In genomic region chr5:109041319-109041718, GRCh38 we compare ENCODE assay signal across 18 cellular contexts.
A peak's percentile ranks its signal among the peaks of the same experiment; 100 is the strongest.
DNase-seq lines count a peak whose midpoint lies in the region; ATAC-seq lines count a peak whose summit lies in the region.
"Had no signal": no experiment of that assay in that cellular context is flagged by ENCODE, and none has a peak within 500 bp of the region (broad histone marks: within the 10 kb centered on the region; RNA-seq: fewer than 3 reads in every experiment).

No MANE protein-coding gene starts in this region.

- no peak overlapping the region for H4K91ac ChIP-seq in neuronal stem cell (ENCODE audit: low read depth, low read length, poor library complexity)

- no peak overlapping the region for H2AFZ ChIP-seq in neuronal stem cell (ENCODE audit: low read length)

- H2BK120ac ChIP-seq in neuronal stem cell (ENCODE audit: low read depth, low read length): no peak overlapping the region

- no peak overlapping the region for H3K4me3 ChIP-seq in neuronal stem cell (ENCODE audit: low read length in 2 of 2)
- H3K4me3 ChIP-seq: psoas muscle, uterus had no signal

- no peaks in the 10 kb centered on the region for H3K79me1 ChIP-seq in neuronal stem cell (ENCODE audit: low read depth, low read length)

- no peaks in the 10 kb centered on the region for H3K36me3 ChIP-seq in neuronal stem cell (replicated peaks in 1 of 2; ENCODE audit: control insufficient read depth in 2 of 2, insufficient read depth in 2 of 2, low read length in 2 of 2)
- H3K36me3 ChIP-seq: uterus had no signal

- no peak overlapping the region for H3K27ac ChIP-seq in neuronal stem cell (replicated peaks; ENCODE audit: low read length)
- H3K27ac ChIP-seq: psoas muscle, uterus had no signal

- no peaks in the 10 kb centered on the region for H3K9me3 ChIP-seq in neuronal stem cell (replicated peaks in 1 of 2; ENCODE audit: control insufficient read depth in 2 of 2, insufficient read depth in 1 of 2, low read depth in 1 of 2, low read length in 2 of 2)
- H3K9me3 ChIP-seq: psoas muscle, uterus had no signal

- H3K4me1 ChIP-seq in neuronal stem cell (ENCODE audit: control insufficient read depth in 2 of 2, insufficient read depth in 1 of 2, low read depth in 1 of 2, low read length in 2 of 2): peaks cover 0 to 2% of the 10 kb centered on the region in 2 donors
- H3K4me1 ChIP-seq: psoas muscle, uterus had no signal

- no peak overlapping the region for H3K23ac ChIP-seq in neuronal stem cell (ENCODE audit: low read depth, low read length, poor library complexity)

- no peak overlapping the region for H3K18ac ChIP-seq in neuronal stem cell (ENCODE audit: low read length)

- H3K14ac ChIP-seq in neuronal stem cell (ENCODE audit: low read length): no peak overlapping the region

- no peak overlapping the region for H3K9ac ChIP-seq in neuronal stem cell (ENCODE audit: low read depth, low read length, poor library complexity)

- H3K4me2 ChIP-seq in neuronal stem cell (ENCODE audit: insufficient read depth, low read length, poor library complexity, severe bottlenecking): no peak overlapping the region

- no peak overlapping the region for H2BK12ac ChIP-seq in neuronal stem cell (ENCODE audit: low read length)

- H3K4ac ChIP-seq in neuronal stem cell (ENCODE audit: low read length): no peak overlapping the region

- ATAC-seq in GM18858 (IDR thresholded peaks at IDR 0.05; ENCODE audit: unreplicated experiment) (peak; percentile 70), HG02981 (IDR thresholded peaks at IDR 0.05; ENCODE audit: unreplicated experiment) (peak; percentile 92)
- ATAC-seq: naive thymus-derived CD8-positive, alpha-beta T cell; psoas muscle; stimulated activated naive CD8-positive, alpha-beta T cell treated with anti-CD3 and anti-CD28 coated beads, Interleukin-15, amount 100 ng/mL, for 72 hours had no signal

- no peak overlapping the region for H4K8ac ChIP-seq in neuronal stem cell (ENCODE audit: low read depth, low read length)

- H2BK15ac ChIP-seq in neuronal stem cell (ENCODE audit: low read length): no peak overlapping the region

- DNase-seq in NAMALWA (ENCODE audit: low spot score) (peak; percentile 56), germinal center (ENCODE audit: low spot score) (peak; percentile 2), NCI-H69 (lab: John Stamatoyannopoulos, UW) (no peak), neuronal stem cell (ENCODE audit: low spot score) (no peak)
- no peak for DNase-seq in activated CD8-positive, alpha-beta memory T cell treated with anti-CD3 and anti-CD28 coated beads, Interleukin-2, amount 50 U/mL, for 48 hours
- no peak for DNase-seq in activated effector memory CD4-positive, alpha-beta T cell treated with Interleukin-2 at 50 U/mL for 16 hours
- DNase-seq: activated naive CD4-positive, alpha-beta T cell; cortex of kidney; GF-D8; naive thymus-derived CD8-positive, alpha-beta T cell; NCI-H187; NCI-H524; psoas muscle; stimulated activated naive CD8-positive, alpha-beta T cell treated with anti-CD3 and anti-CD28 coated beads, Interleukin-15, amount 100 ng/mL, for 72 hours; T-helper 1 cell; uterus had no signal

- H2AK5ac ChIP-seq in neuronal stem cell (ENCODE audit: low read depth, low read length): no peak overlapping the region

- WGBS in neuronal stem cell (ENCODE audit: extremely low coverage in 2 of 2, insufficient read length in 2 of 2, insufficient replicate concordance in 1 of 2), 2 donors: 100% methylated on average over 1 of the region's 3 CpGs; no CpG with 5 or more reads in 1 of the 2 donors

- H3K27me3 ChIP-seq in neuronal stem cell (ENCODE audit: control insufficient read depth in 3 of 3, insufficient read depth in 3 of 3, low read depth in 1 of 3, low read length in 3 of 3): no peaks in the 10 kb centered on the region
- H3K27me3 ChIP-seq: uterus had no signal

- H2BK5ac ChIP-seq in neuronal stem cell (ENCODE audit: low read length): no peak overlapping the region

Comparison
In these comparisons a context has a peak if more than half of its experiments do, and no peak if none do; other contexts are left out.
1. DNase-seq: peak in NAMALWA (single experiment) and germinal center (single experiment); none in NCI-H69 (single experiment), neuronal stem cell (single experiment), activated CD8-positive, alpha-beta memory T cell treated with anti-CD3 and anti-CD28 coated beads, Interleukin-2, amount 50 U/mL, for 48 hours (single experiment) and activated effector memory CD4-positive, alpha-beta T cell treated with Interleukin-2 at 50 U/mL for 16 hours (single experiment).